In genomic region chr2:127637236-127637630, GRCh38 we compare ENCODE assay signal across 13 cellular contexts. TPM values are rescaled to one million over a fixed set of nuclear protein-coding genes. Genes with fewer than 3 reads are reported as not detected.
DNase-seq lines count a peak whose midpoint lies in the region; ATAC-seq and TF ChIP-seq lines count a peak whose summit lies in the region.
"Had no signal": no experiment of that assay in that cellular context is flagged by ENCODE, and none has a peak within 500 bp of the region (broad histone marks: within the 10 kb centered on the region; RNA-seq: fewer than 3 reads in every experiment).

No MANE protein-coding gene starts in this region.

- TF ChIP-seq CTCF in brain microvascular endothelial cell (IDR thresholded peaks at IDR 0.05; ENCODE audit: low read depth, low read length, missing control alignments) (no peak), thoracic aorta (IDR thresholded peaks at IDR 0.05) (no peak), body of pancreas (IDR thresholded peaks at IDR 0.05) (no peak)

- H2BK15ac ChIP-seq in mesenchymal stem cell (ENCODE audit: low read depth, poor library complexity, severe bottlenecking): peak overlapping the region; percentile 94

- 68% methylated on average over 13 of the region's 13 CpGs for WGBS in HUES64
- WGBS in mesenchymal stem cell: 71% methylated on average over 10 of the region's 13 CpGs
- 33 to 72% methylated on average over 2 to 13 of the region's 13 CpGs for WGBS in body of pancreas, 2 donors

- peak overlapping the region in 1 of 2 experiments; percentile 90 for H3K14ac ChIP-seq in mesenchymal stem cell (ENCODE audit: low read length in 2 of 2)

- peak overlapping the region; percentile 46 for H2BK5ac ChIP-seq in mesenchymal stem cell (ENCODE audit: low read depth, low read length, poor library complexity, severe bottlenecking)

- no peaks in the 10 kb centered on the region for H3K9me3 ChIP-seq in HUES64 (ENCODE audit: insufficient read depth, low read depth, low read length)
- no peaks in the 10 kb centered on the region for H3K9me3 ChIP-seq in mesenchymal stem cell (ENCODE audit: control insufficient read depth, low read length)
- H3K9me3 ChIP-seq in thoracic aorta: no peaks in the 10 kb centered on the region
- H3K9me3 ChIP-seq in body of pancreas: no peaks in the 10 kb centered on the region

- H2AFZ ChIP-seq in mesenchymal stem cell (ENCODE audit: low read depth, low read length): no peak overlapping the region

- H3K27ac ChIP-seq in HUES64 (ENCODE audit: low read depth, low read length): peak overlapping the region; percentile 51; the same call in 1 of the 2 replicates
- H3K27ac ChIP-seq in brain microvascular endothelial cell: peak overlapping the region; percentile 6
- no peak overlapping the region for H3K27ac ChIP-seq in mesenchymal stem cell (ENCODE audit: low read length, poor library complexity, severe bottlenecking)
- peak overlapping the region; percentile 86 for H3K27ac ChIP-seq in thoracic aorta
- peak overlapping the region in 1 of 4 donors; percentile 28 for H3K27ac ChIP-seq in body of pancreas

- intact Hi-C loops in body of pancreas (cut with DNase I): no loop called here

- H3K9ac ChIP-seq in HUES64 (ENCODE audit: low read depth, low read length): no peak overlapping the region; the same call in 1 of the 2 replicates
- H3K9ac ChIP-seq in mesenchymal stem cell (ENCODE audit: low read length): peak overlapping the region; percentile 38

- H2BK12ac ChIP-seq in mesenchymal stem cell (ENCODE audit: low read length in 2 of 2): peak overlapping the region; percentile 85 to 93

- H3K23ac ChIP-seq in mesenchymal stem cell (ENCODE audit: low read length in 2 of 2): no peak overlapping the region

- peak overlapping the region; percentile 97 for H4K91ac ChIP-seq in mesenchymal stem cell (ENCODE audit: low read length)

- H3K79me1 ChIP-seq in mesenchymal stem cell (replicated peaks; ENCODE audit: low read length, poor library complexity, severe bottlenecking): no peaks in the 10 kb centered on the region

- H3K4me3 ChIP-seq in HUES64 (ENCODE audit: low read length) (no peak overlapping the region), brain microvascular endothelial cell (ENCODE audit: low read depth, low read length) (no peak overlapping the region), mesenchymal stem cell (ENCODE audit: insufficient read depth in 1 of 2, low read depth in 1 of 2, low read length in 2 of 2) (no peak overlapping the region), thoracic aorta (no peak overlapping the region), body of pancreas (no peak overlapping the region)

- H3K4me1 ChIP-seq in HUES64 (ENCODE audit: insufficient read depth, low read length) (peaks cover 11% of the 10 kb centered on the region), mesenchymal stem cell (ENCODE audit: control insufficient read depth, insufficient read depth, low read depth, low read length) (peaks cover 35% of the 10 kb centered on the region), thoracic aorta (ENCODE audit: control insufficient read depth in 1 of 2, low read depth in 2 of 2) (peaks cover 27 to 51% of the 10 kb centered on the region in 2 donors), body of pancreas (peaks cover 5% of the 10 kb centered on the region)

- no peak for TF ChIP-seq POLR2A in body of pancreas (IDR thresholded peaks at IDR 0.05)

- ATAC-seq in thoracic aorta (ENCODE audit: insufficient number of reproducible peaks, low FRiP score, low read depth) (no peak), body of pancreas (no peak), GM21576 (IDR thresholded peaks at IDR 0.05; ENCODE audit: unreplicated experiment) (no peak)
- ATAC-seq: activated CD4-positive, CD25-positive, alpha-beta regulatory T cell treated with anti-CD3 and anti-CD28 coated beads, Interleukin-2, amount 50 U/mL, for 24 hours had no signal

- H3K4ac ChIP-seq in mesenchymal stem cell (ENCODE audit: low read depth in 1 of 2, low read length in 2 of 2): peak overlapping the region; percentile 75 to 80

- H3K36me3 ChIP-seq in HUES64 (ENCODE audit: insufficient read depth, low read length) (no peaks in the 10 kb centered on the region), brain microvascular endothelial cell (replicated peaks) (no peaks in the 10 kb centered on the region), mesenchymal stem cell (ENCODE audit: control insufficient read depth in 1 of 2, insufficient read depth in 2 of 2, low read depth in 1 of 2, low read length in 2 of 2) (peaks cover 0 to 16% of the 10 kb centered on the region in 2 experiments), thoracic aorta (peaks cover 27% of the 10 kb centered on the region), body of pancreas (replicated peaks in 1 of 2; ENCODE audit: insufficient read depth in 1 of 2, low read depth in 2 of 2) (no peaks in the 10 kb centered on the region)

- H3K4me2 ChIP-seq in mesenchymal stem cell (ENCODE audit: low read length, poor library complexity, severe bottlenecking): no peak overlapping the region

- DNase-seq in brain microvascular endothelial cell (no peak), mesenchymal stem cell (no peak), thoracic aorta (ENCODE audit: low spot score) (no peak), body of pancreas (no peak), NCI-H1694 (lab: John Stamatoyannopoulos, UW) (no peak)
- DNase-seq: activated effector memory CD4-positive, alpha-beta T cell treated with anti-CD3 and anti-CD28 coated beads, Interleukin-2, amount 50 U/mL, for 16 hours; NCI-H187; stimulated activated CD4-positive, alpha-beta T cell treated with anti-CD3 and anti-CD28 coated beads, Interleukin-1b, Interleukin-23, amount 100 ng/mL, for 48 hours had no signal

- peak overlapping the region; percentile 90 for H4K8ac ChIP-seq in mesenchymal stem cell (ENCODE audit: low read length)

- H2BK120ac ChIP-seq in mesenchymal stem cell (ENCODE audit: low read depth, low read length): peak overlapping the region; percentile 94

- H3K27me3 ChIP-seq in HUES64 (ENCODE audit: insufficient read depth, low read length): no peaks in the 10 kb centered on the region
- no peaks in the 10 kb centered on the region for H3K27me3 ChIP-seq in brain microvascular endothelial cell (replicated peaks)
- H3K27me3 ChIP-seq in mesenchymal stem cell (ENCODE audit: control insufficient read depth in 1 of 2, insufficient read depth in 1 of 2, low read length in 2 of 2): no peaks in the 10 kb centered on the region
- H3K27me3 ChIP-seq in thoracic aorta (replicated peaks; ENCODE audit: insufficient read depth): no peaks in the 10 kb centered on the region
- no peaks in the 10 kb centered on the region for H3K27me3 ChIP-seq in body of pancreas

- H3K18ac ChIP-seq in mesenchymal stem cell (ENCODE audit: low read depth in 1 of 2, low read length in 2 of 2): peak overlapping the region; percentile 81 to 85

- H2AK5ac ChIP-seq in mesenchymal stem cell (ENCODE audit: low read length, severe bottlenecking): peak overlapping the region; percentile 97

- in situ Hi-C loops in brain microvascular endothelial cell (cut with HindIII; ENCODE audit: low pct_ligation_motif_present, low sequenced_read_pairs): no loop called here

RNA-seq across cellular contexts. Expression of gene GPR17, which starts 8.7 kb away (rescaled TPM):
- 0.10 TPM for polyA plus RNA-seq in HUES64 (2013, experiment 1 of 2)
- 0.32 TPM for polyA plus RNA-seq in HUES64 (2013, experiment 2 of 2)
- not detected for polyA plus RNA-seq in mesenchymal stem cell (2013, experiment 1 of 2)
- not detected for polyA plus RNA-seq in mesenchymal stem cell (2013, experiment 2 of 2)
- total RNA-seq in thoracic aorta (not detected), body of pancreas (under 1 TPM in 1 of 2 donors, not detected in 1; 0.26 TPM)
- total RNA-seq: myocyte, subcutaneous adipose tissue had no signal

RNA-seq across cellular contexts. Expression of gene LIMS2, which starts 38.1 kb away (rescaled TPM):
- polyA plus RNA-seq in HUES64 (2013, experiment 1 of 2): 3.1 TPM
- 2.0 TPM for polyA plus RNA-seq in HUES64 (2013, experiment 2 of 2)
- 37.6 TPM for polyA plus RNA-seq in mesenchymal stem cell (2013, experiment 1 of 2)
- 36.4 TPM for polyA plus RNA-seq in mesenchymal stem cell (2013, experiment 2 of 2)
- 100 to 1,000 TPM; 177 to 246 TPM for total RNA-seq in thoracic aorta
- total RNA-seq in body of pancreas: 10 to 100 TPM in 1 of 2 donors, 1 to 10 TPM in 1; 9.6 to 21.4 TPM

Comparison
In these comparisons a context has a peak if more than half of its experiments do, and no peak if none do; other contexts are left out.
1. RNA of gene LIMS2, which starts 38.1 kb away (total RNA-seq): 177 to 246 TPM in thoracic aorta; 9.6 to 21.4 TPM in body of pancreas; every median in the first group is over 4 times any median in the second.